8 cellular contexts compared by ENCODE assay signal in genomic region chr11:13008625-13009475, GRCh38. TPM values are rescaled to one million over a fixed set of nuclear protein-coding genes. Genes with fewer than 3 reads are reported as not detected.
DNase-seq lines count a peak whose midpoint lies in the region; FAIRE-seq and TF ChIP-seq lines count a peak whose summit lies in the region.

TSS of gene RASSF10 (plus strand) at chr11:13009316. CDS start at chr11:13009577, 261 bp downstream.

- TF ChIP-seq CTCF in astrocyte (IDR thresholded peaks at IDR 0.05; ENCODE audit: insufficient read depth, low read depth, low read length) = no peak

- H3K36me3 ChIP-seq in astrocyte (ENCODE audit: insufficient read depth, low read length) = no peaks in the 10 kb centered on the region
- no peaks in the 10 kb centered on the region for H3K36me3 ChIP-seq in skeletal muscle satellite cell (ENCODE audit: insufficient read depth, low read length)

- H3K4me1 ChIP-seq in astrocyte (ENCODE audit: insufficient read depth, low read length) = peaks cover 5% of the 10 kb centered on the region
- H3K4me1 ChIP-seq in skeletal muscle satellite cell (ENCODE audit: control insufficient read depth, insufficient read depth, low read length) = peaks cover 3% of the 10 kb centered on the region

- H4K20me1 ChIP-seq in astrocyte (ENCODE audit: insufficient read depth, low read length) = peaks cover 7% of the 10 kb centered on the region

- no peak within 1 kb of the TSS for H3K9ac ChIP-seq in astrocyte (ENCODE audit: low read length)
- no peak within 1 kb of the TSS for H3K9ac ChIP-seq in skeletal muscle satellite cell (ENCODE audit: low read depth, low read length)

- peaks cover 7% of the 10 kb centered on the region for H3K4me1 Mint-ChIP-seq in astrocyte (ENCODE audit: low read depth, unreplicated experiment)

- FAIRE-seq in astrocyte (lab: Jason Lieb, UNC) = no peak

- H3K79me2 ChIP-seq in astrocyte (ENCODE audit: insufficient read depth, low read length) = no peaks in the 10 kb centered on the region

- H3K27me3 ChIP-seq in astrocyte (ENCODE audit: insufficient read depth, low read length) (peaks cover 69% of the 10 kb centered on the region), skeletal muscle satellite cell (ENCODE audit: control insufficient read depth, insufficient read depth, low read length) (peaks cover 97% of the 10 kb centered on the region)

- peaks cover 5% of the 10 kb centered on the region for H3K9me3 ChIP-seq in astrocyte (ENCODE audit: insufficient read depth, low read depth, low read length)
- H3K9me3 ChIP-seq in skeletal muscle satellite cell (replicated peaks; ENCODE audit: low read length) = no peaks in the 10 kb centered on the region

- DNase-seq in NCI-H524 (lab: John Stamatoyannopoulos, UW) (peak; percentile 50 to 62), NCI-H524 treated with DMSO at 0.1 percent for 48 hours (lab: John Stamatoyannopoulos, UW) (no peak), NCI-H146 (lab: John Stamatoyannopoulos, UW) (peak; percentile 83), astrocyte (ENCODE audit: low read depth) (peak; percentile 49), iPS DF 19.7 (ENCODE audit: low read depth, low spot score) (peak; percentile 75), AML-193 (lab: John Stamatoyannopoulos, UW) (no peak), SIG-M5 (lab: John Stamatoyannopoulos, UW) (no peak)

- H3K36me3 Mint-ChIP-seq in astrocyte (ENCODE audit: low read depth, unreplicated experiment) = peaks cover 2% of the 10 kb centered on the region

- H3K4me3 Mint-ChIP-seq in astrocyte (ENCODE audit: unreplicated experiment) = peak within 1 kb of the TSS; percentile 84

- H3K9me3 Mint-ChIP-seq in astrocyte (ENCODE audit: unreplicated experiment) = peaks cover 6% of the 10 kb centered on the region

- H3K27ac Mint-ChIP-seq in astrocyte (ENCODE audit: unreplicated experiment) = no peak within 1 kb of the TSS

- peak within 1 kb of the TSS; percentile 83 for H3K4me2 ChIP-seq in astrocyte (ENCODE audit: low read length)
- H3K4me2 ChIP-seq in skeletal muscle satellite cell (ENCODE audit: low read length) = peak within 1 kb of the TSS; percentile 60

- H2AFZ ChIP-seq in astrocyte (ENCODE audit: low read depth, low read length) = peak within 1 kb of the TSS; percentile 74

- H3K4me3 ChIP-seq in astrocyte (ENCODE audit: insufficient read depth, low read depth, low read length) (peak within 1 kb of the TSS; percentile 40), skeletal muscle satellite cell (ENCODE audit: low read length) (peak within 1 kb of the TSS; percentile 50)

- no peak within 1 kb of the TSS for H3K27ac ChIP-seq in astrocyte (ENCODE audit: low read depth, low read length)

- H3K27me3 Mint-ChIP-seq in astrocyte (ENCODE audit: low read depth, unreplicated experiment) = peaks cover 33% of the 10 kb centered on the region

RNA-seq across cellular contexts. Expression of gene RASSF10, which starts in this region (rescaled TPM):
- 1.2 and 2.0 TPM in 2 replicates for total RNA-seq in astrocyte
- not detected in 2 replicates for total RNA-seq in skeletal muscle satellite cell (2012; rRNA removed)

Comparison
In these comparisons a context has a peak if more than half of its experiments do, and no peak if none do; other contexts are left out.
1. DNase-seq: peak in NCI-H524 (2 of 2), NCI-H146 (single experiment), astrocyte (single experiment) and iPS DF 19.7 (single experiment); none in NCI-H524 treated with DMSO at 0.1 percent for 48 hours (single experiment), AML-193 (0 of 2) and SIG-M5 (single experiment).